Comparison of ENCODE assay signal across 6 cellular contexts in genomic region chr22:50303848-50304527, GRCh38. TPM values are rescaled to one million over a fixed set of nuclear protein-coding genes. Genes with fewer than 3 reads are reported as not detected.
A peak's percentile ranks its signal among the peaks of the same experiment; 100 is the strongest.
DNase-seq lines count a peak whose midpoint lies in the region; ATAC-seq and TF ChIP-seq lines count a peak whose summit lies in the region.

No MANE protein-coding gene starts in this region.

- peaks cover 78% of the 10 kb centered on the region for H3K79me2 ChIP-seq in GM23248 (ENCODE audit: insufficient read depth)

- peak overlapping the region; percentile 89 for H3K27ac ChIP-seq in GM23248

- peak overlapping the region; percentile 94 for H3K9ac ChIP-seq in GM23248

- peaks cover 53% of the 10 kb centered on the region for H3K4me1 ChIP-seq in GM23248 (ENCODE audit: insufficient read depth)

- DNase-seq in GM23248, result peak; percentile 48
- peak; percentile 36 for DNase-seq in MCF 10A (ENCODE audit: unreplicated experiment)
- peak; percentile 43 for DNase-seq in nephron progenitor cell
- DNase-seq in GM19238 (ENCODE audit: insufficient read length, low spot score), result no peak
- no peak for DNase-seq in activated CD4-positive, CD25-positive, alpha-beta regulatory T cell (lab: John Stamatoyannopoulos, UW)

- H3K9me2 ChIP-seq in GM23248 (ENCODE audit: insufficient read depth), result no peaks in the 10 kb centered on the region

- in situ Hi-C loops in GM23248 (cut with MboI), result no loop called here

- H3K4me3 ChIP-seq in GM23248, result peak overlapping the region; percentile 92

- H3K27ac Mint-ChIP-seq in MCF 10A (ENCODE audit: low read depth, unreplicated experiment) (peak overlapping the region; percentile 87), nephron progenitor cell (peak overlapping the region; percentile 55)

- no peaks in the 10 kb centered on the region for H3K27me3 ChIP-seq in GM23248 (replicated peaks; ENCODE audit: insufficient read depth)

- no peaks in the 10 kb centered on the region for H4K20me1 ChIP-seq in GM23248 (ENCODE audit: insufficient read depth)

- H3K9me3 Mint-ChIP-seq in MCF 10A (ENCODE audit: unreplicated experiment) (no peaks in the 10 kb centered on the region), nephron progenitor cell (no peaks in the 10 kb centered on the region)

- intact Hi-C loops in MCF 10A (cut with micrococcal nuclease), result loop anchor here (1.0 kb wide), 1 partner anchor 22 kb away; no protein-coding TSS in a partner anchor

- H3K36me3 Mint-ChIP-seq in MCF 10A (ENCODE audit: insufficient read depth, unreplicated experiment) (peaks cover 40% of the 10 kb centered on the region), nephron progenitor cell (ENCODE audit: low read depth) (no peaks in the 10 kb centered on the region)

- BruUV-seq in MCF 10A (replicated peaks; lab: Mats Ljungman, UMichigan), result no TSS peak

- no peaks in the 10 kb centered on the region for H3K9me3 ChIP-seq in GM23248 (ENCODE audit: low read depth)

- no peak for ATAC-seq in GM19035 (IDR thresholded peaks at IDR 0.05; ENCODE audit: unreplicated experiment)

- no peaks in the 10 kb centered on the region for H3K36me3 ChIP-seq in GM23248 (ENCODE audit: low read depth)

- H3K4me1 Mint-ChIP-seq in MCF 10A (ENCODE audit: insufficient read depth, unreplicated experiment) (peaks cover 33% of the 10 kb centered on the region), nephron progenitor cell (peaks cover 52% of the 10 kb centered on the region)

- TF ChIP-seq CTCF in MCF 10A (IDR thresholded peaks at IDR 0.05; ENCODE audit: unreplicated experiment) (no peak), nephron progenitor cell (IDR thresholded peaks at IDR 0.05) (no peak)

- H3K4me2 ChIP-seq in GM23248 (ENCODE audit: unreplicated experiment), result peak overlapping the region; percentile 64

- peak overlapping the region; percentile 81 for H3K4me3 Mint-ChIP-seq in MCF 10A (ENCODE audit: unreplicated experiment)
- H3K4me3 Mint-ChIP-seq in nephron progenitor cell, result peak overlapping the region; percentile 66

- H3K27me3 Mint-ChIP-seq in MCF 10A (ENCODE audit: insufficient read depth, unreplicated experiment) (no peaks in the 10 kb centered on the region), nephron progenitor cell (ENCODE audit: low read depth, poor library complexity) (no peaks in the 10 kb centered on the region)

- H2AFZ ChIP-seq in GM23248, result no peak overlapping the region

- WGBS in GM23248 (ENCODE audit: low coverage in 1 of 2, low lambda C conversion rate in 2 of 2, missing lambda C conversion rate in 2 of 2), 2 experiments, result 69 to 75% methylated on average over 7 to 11 of the region's 11 CpGs

- CTCF ChIA-PET in MCF 10A (lab: Yijun Ruan, JAX), result interaction anchor here (0.6 to 3.9 kb wide), 13 partner anchors 10 to 316 kb away, joined by 3 to 19 read pairs (median 6); partner anchors contain the start of gene HDAC10

- POLR2A ChIA-PET in MCF 10A (lab: Yijun Ruan, JAX), result interaction anchor here (0.6 to 6.6 kb wide), 9 partner anchors 11 to 353 kb away, joined by 3 to 73 read pairs (median 5); partner anchors contain the start of genes DENND6B, HDAC10 and SCO2

- peaks cover 12% of the 10 kb centered on the region for H3F3A ChIP-seq in GM23248 (ENCODE audit: insufficient read depth)

RNA-seq across cellular contexts. Expression of gene PLXNB2, which starts 3.5 kb away (rescaled TPM):
- total RNA-seq in GM23248 (2014; rRNA removed; shearing (Covaris generic)), result 136 and 147 TPM in 2 replicates
- polyA plus RNA-seq in GM23248 (2016; fragmentation: Nextera tagmentation; extraction: Ambion mirVana), result 123 and 136 TPM in 2 replicates
- 199 and 200 TPM in 2 replicates for total RNA-seq in MCF 10A (2022)

RNA-seq across cellular contexts. Expression of gene DENND6B, which starts 22.8 kb away (rescaled TPM):
- total RNA-seq in GM23248 (2014; rRNA removed; shearing (Covaris generic)), result 3.3 and 5.7 TPM in 2 replicates
- 6.1 and 6.6 TPM in 2 replicates for polyA plus RNA-seq in GM23248 (2016; fragmentation: Nextera tagmentation; extraction: Ambion mirVana)
- 4.0 and 5.5 TPM in 2 replicates for total RNA-seq in MCF 10A (2022)

RNA-seq across cellular contexts. Expression of gene MAPK11, which starts 33.8 kb away (rescaled TPM):
- 9.8 and 12.3 TPM in 2 replicates for total RNA-seq in GM23248 (2014; rRNA removed; shearing (Covaris generic))
- 1.0 and 1.2 TPM in 2 replicates for polyA plus RNA-seq in GM23248 (2016; fragmentation: Nextera tagmentation; extraction: Ambion mirVana)
- total RNA-seq in MCF 10A (2022), result 10.4 and 11.9 TPM in 2 replicates

RNA-seq across cellular contexts. Expression of gene PPP6R2, which starts 39.1 kb away (rescaled TPM):
- total RNA-seq in GM23248 (2014; rRNA removed; shearing (Covaris generic)), result 50.0 and 58.4 TPM in 2 replicates
- 22.2 and 22.3 TPM in 2 replicates for polyA plus RNA-seq in GM23248 (2016; fragmentation: Nextera tagmentation; extraction: Ambion mirVana)
- 28.4 and 30.1 TPM in 2 replicates for total RNA-seq in MCF 10A (2022)

RNA-seq across cellular contexts. Expression of gene MAPK12, which starts 42.5 kb away (rescaled TPM):
- total RNA-seq in GM23248 (2014; rRNA removed; shearing (Covaris generic)), result 22.8 and 28.7 TPM in 2 replicates
- 20.7 and 23.2 TPM in 2 replicates for polyA plus RNA-seq in GM23248 (2016; fragmentation: Nextera tagmentation; extraction: Ambion mirVana)
- 24.9 and 25.0 TPM in 2 replicates for total RNA-seq in MCF 10A (2022)

Comparison
In these comparisons a context has a peak if more than half of its experiments do, and no peak if none do; other contexts are left out.
1. DNase-seq: peak in GM23248 (single experiment), MCF 10A (single experiment) and nephron progenitor cell (single experiment); none in GM19238 (single experiment) and activated CD4-positive, CD25-positive, alpha-beta regulatory T cell (0 of 4).